Comparison of ENCODE assay signal across 7 cellular contexts in the genomic region with DNA sequence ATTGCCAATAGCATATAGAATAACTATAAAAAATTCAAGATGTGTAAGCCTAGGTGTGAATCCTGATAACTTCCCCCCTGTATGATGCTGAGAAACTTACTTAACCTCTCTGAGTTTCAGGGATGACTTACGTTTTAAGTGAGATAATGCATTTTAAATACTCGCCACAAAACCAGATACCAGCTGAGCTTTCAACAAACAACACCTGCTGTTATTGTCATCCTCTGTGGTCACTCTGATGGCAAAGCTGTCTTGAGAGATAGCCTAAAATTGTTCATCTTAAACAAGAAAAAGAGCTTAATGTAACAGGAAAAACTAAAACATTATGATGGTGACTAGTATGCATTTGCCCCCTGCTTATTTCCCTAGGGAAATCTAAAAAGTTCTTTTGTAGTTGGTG.
"Had no signal": no experiment of that assay in that cellular context is flagged by ENCODE, and none has a peak within 500 bp of the region (broad histone marks: within the 10 kb centered on the region; RNA-seq: fewer than 3 reads in every experiment).

No MANE protein-coding gene starts in this region.

- H2AFZ ChIP-seq: GM23338 had no signal

- DNase-seq: H9, HCEC 1CT, KBM-7 had no signal

- H3K4me3 Mint-ChIP-seq: GM23338, H9, IgD-negative memory B cell had no signal

- H3K27ac ChIP-seq: HL-60 had no signal

- H3K27ac Mint-ChIP-seq: GM23338, H9, IgD-negative memory B cell had no signal

- ATAC-seq: GM23338, HepG2 had no signal

- H3K4me3 ChIP-seq: GM23338 had no signal

- H3K9me3 Mint-ChIP-seq: GM23338, H9 had no signal

- H3K36me3 Mint-ChIP-seq: IgD-negative memory B cell had no signal

- H3K4me1 Mint-ChIP-seq: GM23338, H9, IgD-negative memory B cell had no signal

- H3K4me2 ChIP-seq: GM23338 had no signal
